In the genomic region with DNA sequence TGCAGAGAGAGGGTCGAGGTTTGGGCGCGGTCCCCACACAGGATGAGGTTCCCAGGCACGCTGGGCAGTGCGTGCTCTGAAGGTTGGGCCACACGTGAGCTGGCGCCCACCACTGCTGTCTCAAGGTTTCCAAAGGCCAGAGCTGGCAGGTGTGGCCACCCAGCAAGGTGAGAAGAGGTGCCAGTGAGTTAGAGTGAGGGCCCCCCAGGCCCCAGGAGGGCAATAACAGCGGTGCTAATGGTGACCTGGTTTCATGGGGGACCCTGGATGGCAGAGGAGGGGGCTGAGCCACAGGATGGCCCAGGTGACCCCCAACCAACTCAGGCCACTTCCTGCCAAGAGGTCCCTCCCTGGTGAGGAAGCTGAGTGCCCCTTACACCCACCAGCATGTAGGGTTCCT, we compare ENCODE assay signal across 1 cellular context.
TF ChIP-seq lines count a peak whose summit lies in the region.

No MANE protein-coding gene starts in this region.

TF ChIP-seq in HepG2, 621 proteins besides CTCF, POLR2A, EP300 and RAD21 (continued from another document):
- TF ChIP-seq, protein P1, sequence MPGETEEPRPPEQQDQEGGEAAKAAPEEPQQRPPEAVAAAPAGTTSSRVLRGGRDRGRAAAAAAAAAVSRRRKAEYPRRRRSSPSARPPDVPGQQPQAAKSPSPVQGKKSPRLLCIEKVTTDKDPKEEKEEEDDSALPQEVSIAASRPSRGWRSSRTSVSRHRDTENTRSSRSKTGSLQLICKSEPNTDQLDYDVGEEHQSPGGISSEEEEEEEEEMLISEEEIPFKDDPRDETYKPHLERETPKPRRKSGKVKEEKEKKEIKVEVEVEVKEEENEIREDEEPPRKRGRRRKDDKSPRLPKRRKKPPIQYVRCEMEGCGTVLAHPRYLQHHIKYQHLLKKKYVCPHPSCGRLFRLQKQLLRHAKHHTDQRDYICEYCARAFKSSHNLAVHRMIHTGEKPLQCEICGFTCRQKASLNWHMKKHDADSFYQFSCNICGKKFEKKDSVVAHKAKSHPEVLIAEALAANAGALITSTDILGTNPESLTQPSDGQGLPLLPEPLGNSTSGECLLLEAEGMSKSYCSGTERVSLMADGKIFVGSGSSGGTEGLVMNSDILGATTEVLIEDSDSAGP (CRISPR knock-in tag; IDR thresholded peaks at IDR 0.05; ENCODE audit: borderline replicate concordance), result 0 out of 2 replicates have a peak, but pooled peaks have one; percentile 4
- TF ChIP-seq ZNF572 (CRISPR knock-in tag; IDR thresholded peaks at IDR 0.05) (0 out of 2 replicates have a peak, but pooled peaks have one; percentile 2), ZZZ3 (CRISPR knock-in tag; IDR thresholded peaks at IDR 0.05; ENCODE audit: borderline replicate concordance) (no peak), FLYWCH1 (CRISPR knock-in tag; IDR thresholded peaks at IDR 0.05) (no peak), SMARCC2 (IDR thresholded peaks at IDR 0.05) (no peak)
- TF ChIP-seq, protein P2, sequence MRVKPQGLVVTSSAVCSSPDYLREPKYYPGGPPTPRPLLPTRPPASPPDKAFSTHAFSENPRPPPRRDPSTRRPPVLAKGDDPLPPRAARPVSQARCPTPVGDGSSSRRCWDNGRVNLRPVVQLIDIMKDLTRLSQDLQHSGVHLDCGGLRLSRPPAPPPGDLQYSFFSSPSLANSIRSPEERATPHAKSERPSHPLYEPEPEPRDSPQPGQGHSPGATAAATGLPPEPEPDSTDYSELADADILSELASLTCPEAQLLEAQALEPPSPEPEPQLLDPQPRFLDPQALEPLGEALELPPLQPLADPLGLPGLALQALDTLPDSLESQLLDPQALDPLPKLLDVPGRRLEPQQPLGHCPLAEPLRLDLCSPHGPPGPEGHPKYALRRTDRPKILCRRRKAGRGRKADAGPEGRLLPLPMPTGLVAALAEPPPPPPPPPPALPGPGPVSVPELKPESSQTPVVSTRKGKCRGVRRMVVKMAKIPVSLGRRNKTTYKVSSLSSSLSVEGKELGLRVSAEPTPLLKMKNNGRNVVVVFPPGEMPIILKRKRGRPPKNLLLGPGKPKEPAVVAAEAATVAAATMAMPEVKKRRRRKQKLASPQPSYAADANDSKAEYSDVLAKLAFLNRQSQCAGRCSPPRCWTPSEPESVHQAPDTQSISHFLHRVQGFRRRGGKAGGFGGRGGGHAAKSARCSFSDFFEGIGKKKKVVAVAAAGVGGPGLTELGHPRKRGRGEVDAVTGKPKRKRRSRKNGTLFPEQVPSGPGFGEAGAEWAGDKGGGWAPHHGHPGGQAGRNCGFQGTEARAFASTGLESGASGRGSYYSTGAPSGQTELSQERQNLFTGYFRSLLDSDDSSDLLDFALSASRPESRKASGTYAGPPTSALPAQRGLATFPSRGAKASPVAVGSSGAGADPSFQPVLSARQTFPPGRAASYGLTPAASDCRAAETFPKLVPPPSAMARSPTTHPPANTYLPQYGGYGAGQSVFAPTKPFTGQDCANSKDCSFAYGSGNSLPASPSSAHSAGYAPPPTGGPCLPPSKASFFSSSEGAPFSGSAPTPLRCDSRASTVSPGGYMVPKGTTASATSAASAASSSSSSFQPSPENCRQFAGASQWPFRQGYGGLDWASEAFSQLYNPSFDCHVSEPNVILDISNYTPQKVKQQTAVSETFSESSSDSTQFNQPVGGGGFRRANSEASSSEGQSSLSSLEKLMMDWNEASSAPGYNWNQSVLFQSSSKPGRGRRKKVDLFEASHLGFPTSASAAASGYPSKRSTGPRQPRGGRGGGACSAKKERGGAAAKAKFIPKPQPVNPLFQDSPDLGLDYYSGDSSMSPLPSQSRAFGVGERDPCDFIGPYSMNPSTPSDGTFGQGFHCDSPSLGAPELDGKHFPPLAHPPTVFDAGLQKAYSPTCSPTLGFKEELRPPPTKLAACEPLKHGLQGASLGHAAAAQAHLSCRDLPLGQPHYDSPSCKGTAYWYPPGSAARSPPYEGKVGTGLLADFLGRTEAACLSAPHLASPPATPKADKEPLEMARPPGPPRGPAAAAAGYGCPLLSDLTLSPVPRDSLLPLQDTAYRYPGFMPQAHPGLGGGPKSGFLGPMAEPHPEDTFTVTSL (CRISPR knock-in tag; IDR thresholded peaks at IDR 0.05; ENCODE audit: borderline replicate concordance), result no peak
- TF ChIP-seq, protein P3, sequence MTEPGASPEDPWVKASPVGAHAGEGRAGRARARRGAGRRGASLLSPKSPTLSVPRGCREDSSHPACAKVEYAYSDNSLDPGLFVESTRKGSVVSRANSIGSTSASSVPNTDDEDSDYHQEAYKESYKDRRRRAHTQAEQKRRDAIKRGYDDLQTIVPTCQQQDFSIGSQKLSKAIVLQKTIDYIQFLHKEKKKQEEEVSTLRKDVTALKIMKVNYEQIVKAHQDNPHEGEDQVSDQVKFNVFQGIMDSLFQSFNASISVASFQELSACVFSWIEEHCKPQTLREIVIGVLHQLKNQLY (CRISPR knock-in tag; IDR thresholded peaks at IDR 0.05), result no peak
TF ChIP-seq in HepG2: peak in this region for 2.
